Comparison of ENCODE assay signal across 8 cellular contexts in the genomic region with DNA sequence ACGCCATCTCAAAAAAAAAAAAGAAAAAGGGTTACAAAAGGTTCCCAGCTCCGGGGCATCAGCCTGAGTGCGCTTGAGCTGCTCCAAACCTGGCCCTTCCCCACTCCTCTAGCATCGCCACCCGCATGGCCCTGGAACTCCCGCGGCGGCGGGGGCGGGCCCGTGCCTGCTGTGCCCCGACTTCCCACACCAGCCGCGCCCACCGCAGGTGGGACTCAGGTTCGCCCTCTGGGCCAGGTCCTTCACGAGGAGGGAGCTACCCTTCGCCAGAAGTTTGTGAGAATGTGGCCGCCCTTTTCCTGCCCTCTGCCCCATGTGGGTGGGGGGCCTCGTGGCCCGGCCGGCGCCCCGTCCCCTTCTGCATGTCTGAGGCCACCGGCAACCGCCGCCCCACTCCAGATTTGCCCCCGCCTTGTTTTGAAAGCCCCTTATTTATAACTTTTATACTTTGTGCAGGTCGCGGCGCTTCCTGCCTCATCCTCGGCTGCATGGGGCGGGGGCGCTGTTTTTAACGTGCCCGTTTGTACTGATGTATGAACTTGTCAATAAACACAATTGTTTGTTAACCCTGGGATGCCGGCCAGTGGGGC. TPM values are rescaled to one million over a fixed set of nuclear protein-coding genes. Genes with fewer than 3 reads are reported as not detected.
A peak's percentile ranks its signal among the peaks of the same experiment; 100 is the strongest.
DNase-seq lines count a peak whose midpoint lies in the region; ATAC-seq, FAIRE-seq and TF ChIP-seq lines count a peak whose summit lies in the region.

No MANE protein-coding gene starts in this region.

- H3K9me3 ChIP-seq in CD8-positive, alpha-beta memory T cell (ENCODE audit: low read length) = no peaks in the 10 kb centered on the region
- H3K9me3 ChIP-seq in trophoblast cell (ENCODE audit: insufficient read depth, low read depth, low read length) = no peaks in the 10 kb centered on the region

- peak overlapping the region; percentile 20 for H2BK120ac ChIP-seq in trophoblast cell (ENCODE audit: insufficient read depth, low read length, poor library complexity)

- no peak overlapping the region for H3K4ac ChIP-seq in trophoblast cell (ENCODE audit: low read depth, low read length)

- H3K79me1 ChIP-seq in trophoblast cell (ENCODE audit: low read length) = peaks cover 6% of the 10 kb centered on the region

- DNase-seq in CD8-positive, alpha-beta memory T cell = peak in 2 of 5 donors; percentile 33 to 54
- DNase-seq in activated CD4-positive, alpha-beta T cell treated with anti-CD3 and anti-CD28 coated beads, Interleukin-2, amount 50 U/mL, for 48 hours = peak; percentile 22 to 30
- no peak for DNase-seq in fibroblast of pulmonary artery (ENCODE audit: low read depth)
- DNase-seq in trophoblast cell = peak; percentile 91 to 94
- DNase-seq in superior temporal gyrus (ENCODE audit: extremely low spot score) = no peak
- DNase-seq in NCI-H128 (lab: John Stamatoyannopoulos, UW; ENCODE audit: unreplicated experiment) = no peak
- no peak for DNase-seq in GM12892 (ENCODE audit: insufficient read length)

- WGBS in trophoblast cell (ENCODE audit: extremely low coverage, insufficient coverage, insufficient read length) = no CpG with 5 or more reads among the region's 37 CpGs

- H3K9me3 Mint-ChIP-seq in CD8-positive, alpha-beta memory T cell = no peaks in the 10 kb centered on the region

- no peak for FAIRE-seq in GM12892 (lab: Jason Lieb, UNC)

- H3K4me1 Mint-ChIP-seq in CD8-positive, alpha-beta memory T cell = peaks cover 33 to 48% (median 40%) of the 10 kb centered on the region in 3 donors

- peak overlapping the region; percentile 29 for H4K12ac ChIP-seq in trophoblast cell (ENCODE audit: low read depth, low read length)

- H3K4me2 ChIP-seq in trophoblast cell (ENCODE audit: low read length) = peak overlapping the region; percentile 95

- H3K36me3 Mint-ChIP-seq in CD8-positive, alpha-beta memory T cell = peaks cover 0 to 48% (median 0%) of the 10 kb centered on the region in 3 donors

- peak overlapping the region; percentile 67 to 97 (median 94) for H3K27ac Mint-ChIP-seq in CD8-positive, alpha-beta memory T cell

- H3K4me1 ChIP-seq in CD8-positive, alpha-beta memory T cell (ENCODE audit: insufficient read depth, low read length) = peaks cover 31% of the 10 kb centered on the region
- peaks cover 0 to 4% of the 10 kb centered on the region in 2 experiments for H3K4me1 ChIP-seq in trophoblast cell (ENCODE audit: control insufficient read depth in 1 of 2, insufficient read depth in 2 of 2, low read length in 2 of 2)

- no peak overlapping the region for H2BK12ac ChIP-seq in trophoblast cell (ENCODE audit: low read length)

- POLR2A ChIA-PET in CD8-positive, alpha-beta memory T cell (lab: Charles Lee) = interaction anchor here (0.6 to 1.6 kb wide), 4 partner anchors 45 to 110 kb away, joined by 3 to 7 read pairs (median 4); a partner anchor contains a TSS

- no peak overlapping the region for H2BK5ac ChIP-seq in trophoblast cell (ENCODE audit: low read depth, low read length, poor library complexity)

- peak overlapping the region; percentile 37 for H4K8ac ChIP-seq in trophoblast cell (ENCODE audit: low read depth, low read length)

- H3K27me3 Mint-ChIP-seq in CD8-positive, alpha-beta memory T cell = peaks cover 0 to 3% of the 10 kb centered on the region in 2 donors

- H3K18ac ChIP-seq in trophoblast cell (ENCODE audit: low read length) = no peak overlapping the region

- no peaks in the 10 kb centered on the region for H3K36me3 ChIP-seq in CD8-positive, alpha-beta memory T cell (ENCODE audit: insufficient read depth, low read length)
- H3K36me3 ChIP-seq in trophoblast cell (ENCODE audit: control insufficient read depth in 1 of 2, insufficient read depth in 2 of 2, low read length in 2 of 2) = peaks cover 33 to 42% of the 10 kb centered on the region in 2 experiments

- H3K4me3 Mint-ChIP-seq in CD8-positive, alpha-beta memory T cell = peak overlapping the region; percentile 82 to 98 (median 91)

- TF ChIP-seq POLR2A in GM12892 (IDR thresholded peaks at IDR 0.05; ENCODE audit: low read depth, low read length) = no peak

- H3K9ac ChIP-seq in trophoblast cell (ENCODE audit: low read length) = peak overlapping the region; percentile 42

- ATAC-seq in HG02981 (IDR thresholded peaks at IDR 0.05; ENCODE audit: unreplicated experiment) = peak; percentile 5

- peak overlapping the region; percentile 77 for H3K4me3 ChIP-seq in CD8-positive, alpha-beta memory T cell (ENCODE audit: low read length)
- peak overlapping the region; percentile 87 for H3K4me3 ChIP-seq in fibroblast of pulmonary artery (replicated peaks; ENCODE audit: low read depth, low read length)
- H3K4me3 ChIP-seq in trophoblast cell (ENCODE audit: low read depth, low read length) = peak overlapping the region; percentile 70

- CTCF ChIA-PET in CD8-positive, alpha-beta memory T cell (lab: Charles Lee) = interaction anchor here (0.9 to 1.9 kb wide), 8 partner anchors 16 to 80 kb away, joined by 3 to 8 read pairs (median 4); a partner anchor contains a TSS

- peak overlapping the region; percentile 70 for H2AFZ ChIP-seq in trophoblast cell (ENCODE audit: insufficient read depth, low read length, poor library complexity)

- TF ChIP-seq CTCF in fibroblast of pulmonary artery (IDR thresholded peaks at IDR 0.05; ENCODE audit: low read length, missing control alignments) = no peak

- peak overlapping the region; percentile 9 for H3K27ac ChIP-seq in CD8-positive, alpha-beta memory T cell (ENCODE audit: low read depth, low read length)
- no peak overlapping the region for H3K27ac ChIP-seq in trophoblast cell (ENCODE audit: low read depth, low read length)

- H4K91ac ChIP-seq in trophoblast cell (ENCODE audit: low read depth, low read length) = peak overlapping the region; percentile 50

- no peaks in the 10 kb centered on the region for H3K27me3 ChIP-seq in CD8-positive, alpha-beta memory T cell (ENCODE audit: insufficient read depth, low read length, poor library complexity, severe bottlenecking)
- H3K27me3 ChIP-seq in trophoblast cell (ENCODE audit: insufficient read depth, low read length) = no peaks in the 10 kb centered on the region

- peaks cover 3% of the 10 kb centered on the region for H3K79me2 ChIP-seq in trophoblast cell (ENCODE audit: control insufficient read depth, insufficient read depth, low read length, poor library complexity)

- H3K23ac ChIP-seq in trophoblast cell (ENCODE audit: low read length) = no peak overlapping the region

- H3K14ac ChIP-seq in trophoblast cell (ENCODE audit: low read length) = peak overlapping the region; percentile 47

- H2AK5ac ChIP-seq in trophoblast cell (ENCODE audit: low read length) = no peak overlapping the region

RNA-seq across cellular contexts. Expression of a gene that starts 0.5 kb away (rescaled TPM):
- total RNA-seq in CD8-positive, alpha-beta memory T cell = 10 to 100 TPM; 14.4 to 15.0 TPM
- polyA plus RNA-seq in CD8-positive, alpha-beta memory T cell = 25.5 TPM
- polyA plus RNA-seq in trophoblast cell (2013) = 6.6 and 7.8 TPM in 2 replicates
- 6.0 TPM for polyA plus RNA-seq in GM12892 (2012; ENCODE audit: missing spikeins)

RNA-seq across cellular contexts. Expression of a gene that starts 11.3 kb away (rescaled TPM):
- total RNA-seq in CD8-positive, alpha-beta memory T cell = 1 to 10 TPM; 5.9 to 6.8 TPM
- 3.1 TPM for polyA plus RNA-seq in CD8-positive, alpha-beta memory T cell
- 5.1 and 5.5 TPM in 2 replicates for polyA plus RNA-seq in trophoblast cell (2013)
- 2.6 TPM for polyA plus RNA-seq in GM12892 (2012; ENCODE audit: missing spikeins)

RNA-seq across cellular contexts. Expression of a gene that starts 53.1 kb away (rescaled TPM):
- total RNA-seq in CD8-positive, alpha-beta memory T cell = 10 to 100 TPM; 16.0 to 17.8 TPM
- polyA plus RNA-seq in CD8-positive, alpha-beta memory T cell = 4.8 TPM
- polyA plus RNA-seq in trophoblast cell (2013) = 19.2 and 19.4 TPM in 2 replicates
- 9.1 TPM for polyA plus RNA-seq in GM12892 (2012; ENCODE audit: missing spikeins)

Comparison
In these comparisons a context has a peak if more than half of its experiments do, and no peak if none do; other contexts are left out.
1. DNase-seq: peak in activated CD4-positive, alpha-beta T cell treated with anti-CD3 and anti-CD28 coated beads, Interleukin-2, amount 50 U/mL, for 48 hours (2 of 2) and trophoblast cell (2 of 2); none in fibroblast of pulmonary artery (single experiment), superior temporal gyrus (single experiment), NCI-H128 (single experiment) and GM12892 (single experiment).
2. Peak in every context shown above with its lines, with median percentiles within 50 percentile points of each other: H3K4me3 ChIP-seq.